16 cellular contexts compared by ENCODE assay signal in the genomic region with DNA sequence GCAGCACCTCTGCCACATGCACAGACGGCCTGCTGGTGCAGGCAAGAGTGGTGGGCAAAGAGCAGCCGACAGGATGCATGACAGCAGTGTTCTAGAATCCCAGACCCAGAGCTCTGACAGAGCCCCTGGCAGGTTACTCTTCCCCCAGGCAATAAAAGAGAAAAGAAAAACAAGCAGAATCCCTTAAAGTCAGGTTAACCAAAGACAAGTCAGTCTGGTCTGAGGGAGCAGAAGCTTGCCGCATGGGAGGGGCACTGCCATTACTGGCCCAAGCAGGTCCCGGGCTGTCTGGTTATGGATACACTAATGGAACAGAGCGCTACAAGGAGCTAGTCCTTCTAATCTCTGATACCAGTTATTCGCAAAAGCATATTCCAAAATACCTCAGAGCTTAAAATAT.
"Had no signal": no experiment of that assay in that cellular context is flagged by ENCODE, and none has a peak within 500 bp of the region (broad histone marks: within the 10 kb centered on the region; RNA-seq: fewer than 3 reads in every experiment).

No MANE protein-coding gene starts in this region.

- H3K27me3 ChIP-seq: tibial nerve, uterus had no signal

- H3K9me3 ChIP-seq: tibial nerve, uterus had no signal

- H3K27ac Mint-ChIP-seq: activated CD4-positive, alpha-beta T cell treated with anti-CD3 and anti-CD28 coated beads for 36 hours; activated naive CD4-positive, alpha-beta T cell treated with anti-CD3 and anti-CD28 coated beads, Interleukin-2, amount 50 U/mL, for 24 hours; effector memory CD8-positive, alpha-beta T cell had no signal

- H3K4me1 ChIP-seq: uterus had no signal

- H3K4me3 Mint-ChIP-seq: activated CD4-positive, alpha-beta T cell treated with anti-CD3 and anti-CD28 coated beads for 36 hours; activated naive CD4-positive, alpha-beta T cell treated with anti-CD3 and anti-CD28 coated beads, Interleukin-2, amount 50 U/mL, for 24 hours had no signal

- ATAC-seq: activated CD4-positive, alpha-beta T cell treated with anti-CD3 and anti-CD28 coated beads for 36 hours; naive thymus-derived CD8-positive, alpha-beta T cell; stimulated activated naive CD8-positive, alpha-beta T cell treated with anti-CD3 and anti-CD28 coated beads, Interleukin-15, Interleukin-2, amounts not matched to agents 100 U/mL and 50 U/mL, for 24 hours had no signal

- H3K4me3 ChIP-seq: tibial nerve, uterus had no signal

- DNase-seq: activated CD4-positive, alpha-beta T cell treated with anti-CD3 and anti-CD28 coated beads for 36 hours; activated CD4-positive, alpha-beta T cell treated with anti-CD3 and anti-CD28 coated beads, Interleukin-2, amount 50 U/mL, for 48 hours; activated gamma-delta T cell; dermis blood vessel endothelial cell; effector memory CD8-positive, alpha-beta T cell; mesenchymal stem cell; naive thymus-derived CD8-positive, alpha-beta T cell; stimulated activated CD4-positive, alpha-beta T cell treated with anti-CD3 and anti-CD28 coated beads, Interleukin-12 subunit alpha, Interleukin-12 subunit beta, amount 100 ng/mL, for 4 hours; stimulated activated CD4-positive, alpha-beta T cell treated with anti-CD3 and anti-CD28 coated beads, Interleukin-2, amount 100 ng/mL, for 24 hours; stimulated activated naive CD8-positive, alpha-beta T cell treated with anti-CD3 and anti-CD28 coated beads, Interleukin-15, Interleukin-2, amounts not matched to agents 100 U/mL and 50 U/mL, for 24 hours; T-helper 2 cell; uterus had no signal

- H3K27ac ChIP-seq: epithelial cell of prostate, tibial nerve, uterus had no signal

- H3K27me3 Mint-ChIP-seq: activated CD4-positive, alpha-beta T cell treated with anti-CD3 and anti-CD28 coated beads for 36 hours; activated naive CD4-positive, alpha-beta T cell treated with anti-CD3 and anti-CD28 coated beads, Interleukin-2, amount 50 U/mL, for 24 hours; effector memory CD8-positive, alpha-beta T cell; naive thymus-derived CD8-positive, alpha-beta T cell had no signal

- H3K36me3 ChIP-seq: tibial nerve, uterus had no signal

- FAIRE-seq: frontal cortex had no signal
